12 cellular contexts compared by ENCODE assay signal in genomic region chr11:44597358-44598009, GRCh38. TPM values are rescaled to one million over a fixed set of nuclear protein-coding genes. Genes with fewer than 3 reads are reported as not detected.
DNase-seq lines count a peak whose midpoint lies in the region; ATAC-seq lines count a peak whose summit lies in the region.
"Had no signal": no experiment of that assay in that cellular context is flagged by ENCODE, and none has a peak within 500 bp of the region (broad histone marks: within the 10 kb centered on the region; RNA-seq: fewer than 3 reads in every experiment).

No MANE protein-coding gene starts in this region.

- POLR2A ChIA-PET in activated CD4-positive, alpha-beta T cell treated with anti-CD3 and anti-CD28 coated beads, Interleukin-2, amount 10 ng/mL, durations not matched to agents 7 days and 5 days (lab: Charles Lee), result interaction anchor here (1.2 kb wide), 1 partner anchor 28 kb away, joined by 4 read pairs; no protein-coding TSS in a partner anchor

- H3K4me3 Mint-ChIP-seq in activated CD4-positive, alpha-beta T cell treated with anti-CD3 and anti-CD28 coated beads, Interleukin-2, amount 10 ng/mL, durations not matched to agents 7 days and 5 days, result peak overlapping the region; percentile 52
- H3K4me3 Mint-ChIP-seq in activated T-helper 1 cell treated with anti-CD3 and anti-CD28 coated beads, Interleukin-12 subunit alpha, Interleukin-12 subunit beta, Interleukin-2, Interleukin-4 antibody, amounts not matched to agents 30 ng/mL and 10 ng/mL and 1 ng/mL, durations not matched to agents 14 hours and 24 hours and 36 hours, result peak overlapping the region; percentile 71
- H3K4me3 Mint-ChIP-seq in stimulated activated naive CD8-positive, alpha-beta T cell treated with anti-CD3 and anti-CD28 coated beads, Interleukin-15, amount 100 ng/mL, for 72 hours, result peak overlapping the region; percentile 53 to 76
- H3K4me3 Mint-ChIP-seq: nephron, type B pancreatic cell had no signal

- no peaks in the 10 kb centered on the region for H3K27me3 Mint-ChIP-seq in activated CD4-positive, alpha-beta T cell treated with anti-CD3 and anti-CD28 coated beads, Interleukin-2, amount 10 ng/mL, durations not matched to agents 7 days and 5 days
- H3K27me3 Mint-ChIP-seq in activated T-helper 1 cell treated with anti-CD3 and anti-CD28 coated beads, Interleukin-12 subunit alpha, Interleukin-12 subunit beta, Interleukin-2, Interleukin-4 antibody, amounts not matched to agents 30 ng/mL and 10 ng/mL and 1 ng/mL, durations not matched to agents 14 hours and 24 hours and 36 hours (ENCODE audit: insufficient read depth), result no peaks in the 10 kb centered on the region
- no peaks in the 10 kb centered on the region for H3K27me3 Mint-ChIP-seq in stimulated activated naive CD8-positive, alpha-beta T cell treated with anti-CD3 and anti-CD28 coated beads, Interleukin-15, amount 100 ng/mL, for 72 hours
- H3K27me3 Mint-ChIP-seq: type B pancreatic cell had no signal

- H3K36me3 Mint-ChIP-seq in activated CD4-positive, alpha-beta T cell treated with anti-CD3 and anti-CD28 coated beads, Interleukin-2, amount 10 ng/mL, durations not matched to agents 7 days and 5 days (ENCODE audit: low read depth), result peaks cover 31% of the 10 kb centered on the region
- peaks cover 68% of the 10 kb centered on the region for H3K36me3 Mint-ChIP-seq in activated T-helper 1 cell treated with anti-CD3 and anti-CD28 coated beads, Interleukin-12 subunit alpha, Interleukin-12 subunit beta, Interleukin-2, Interleukin-4 antibody, amounts not matched to agents 30 ng/mL and 10 ng/mL and 1 ng/mL, durations not matched to agents 14 hours and 24 hours and 36 hours (ENCODE audit: low read depth)
- H3K36me3 Mint-ChIP-seq: type B pancreatic cell had no signal

- intact Hi-C loops in activated T-helper 1 cell treated with anti-CD3 and anti-CD28 coated beads, Interleukin-12 subunit alpha, Interleukin-12 subunit beta, Interleukin-2, Interleukin-4 antibody, amounts not matched to agents 30 ng/mL and 10 ng/mL and 1 ng/mL, durations not matched to agents 14 hours and 24 hours and 36 hours (cut with micrococcal nuclease), result loop anchor here (1.0 kb wide), 3 partner anchors 15 to 32 kb away; partner anchors contain the start of gene CD82

- DNase-seq in activated CD4-positive, alpha-beta T cell treated with anti-CD3 and anti-CD28 coated beads, Interleukin-2, amount 10 ng/mL, durations not matched to agents 7 days and 5 days, result no peak
- DNase-seq in activated CD4-positive, alpha-beta T cell treated with anti-CD3 and anti-CD28 coated beads, Interleukin-2, amount 50 U/mL, for 4 hours, result no peak
- DNase-seq in activated T-helper 1 cell treated with anti-CD3 and anti-CD28 coated beads, Interleukin-12 subunit alpha, Interleukin-12 subunit beta, Interleukin-2, Interleukin-4 antibody, amounts not matched to agents 30 ng/mL and 10 ng/mL and 1 ng/mL, durations not matched to agents 14 hours and 24 hours and 36 hours (ENCODE audit: low spot score), result no peak
- no peak for DNase-seq in stimulated activated naive CD8-positive, alpha-beta T cell treated with anti-CD3 and anti-CD28 coated beads, Interleukin-15, amount 100 ng/mL, for 72 hours
- no peak for DNase-seq in SKM-1 treated with dmso at 0.1 percent for 144 hours (lab: John Stamatoyannopoulos, UW; ENCODE audit: unreplicated experiment)
- DNase-seq: erythroblast, WERI-Rb-1 had no signal

- CTCF ChIA-PET in activated CD4-positive, alpha-beta T cell treated with anti-CD3 and anti-CD28 coated beads, Interleukin-2, amount 10 ng/mL, durations not matched to agents 7 days and 5 days (lab: Charles Lee), result interaction anchor here (0.7 to 2.7 kb wide), 9 partner anchors 10 to 63 kb away, joined by 3 to 11 read pairs (median 5); partner anchors contain the start of gene CD82

- peak overlapping the region; percentile 96 for H3K27ac Mint-ChIP-seq in activated CD4-positive, alpha-beta T cell treated with anti-CD3 and anti-CD28 coated beads, Interleukin-2, amount 10 ng/mL, durations not matched to agents 7 days and 5 days
- peak overlapping the region; percentile 96 for H3K27ac Mint-ChIP-seq in activated T-helper 1 cell treated with anti-CD3 and anti-CD28 coated beads, Interleukin-12 subunit alpha, Interleukin-12 subunit beta, Interleukin-2, Interleukin-4 antibody, amounts not matched to agents 30 ng/mL and 10 ng/mL and 1 ng/mL, durations not matched to agents 14 hours and 24 hours and 36 hours
- peak overlapping the region in 1 of 2 donors; percentile 50 for H3K27ac Mint-ChIP-seq in stimulated activated naive CD8-positive, alpha-beta T cell treated with anti-CD3 and anti-CD28 coated beads, Interleukin-15, amount 100 ng/mL, for 72 hours
- H3K27ac Mint-ChIP-seq: type B pancreatic cell had no signal

- ATAC-seq in HG02763 (IDR thresholded peaks at IDR 0.05; ENCODE audit: unreplicated experiment), result peak; percentile 2
- ATAC-seq in stimulated activated naive CD8-positive, alpha-beta T cell treated with anti-CD3 and anti-CD28 coated beads, Interleukin-15, amount 100 ng/mL, for 72 hours, result peak; percentile 21
- ATAC-seq in HG03521 (IDR thresholded peaks at IDR 0.05; ENCODE audit: unreplicated experiment), result no peak
- ATAC-seq in HG03342 (IDR thresholded peaks at IDR 0.05; ENCODE audit: unreplicated experiment), result no peak

- H3K4me1 Mint-ChIP-seq in activated CD4-positive, alpha-beta T cell treated with anti-CD3 and anti-CD28 coated beads, Interleukin-2, amount 10 ng/mL, durations not matched to agents 7 days and 5 days, result peaks cover 67% of the 10 kb centered on the region
- H3K4me1 Mint-ChIP-seq in activated T-helper 1 cell treated with anti-CD3 and anti-CD28 coated beads, Interleukin-12 subunit alpha, Interleukin-12 subunit beta, Interleukin-2, Interleukin-4 antibody, amounts not matched to agents 30 ng/mL and 10 ng/mL and 1 ng/mL, durations not matched to agents 14 hours and 24 hours and 36 hours (ENCODE audit: low read depth), result peaks cover 92% of the 10 kb centered on the region
- peaks cover 99% of the 10 kb centered on the region for H3K4me1 Mint-ChIP-seq in stimulated activated naive CD8-positive, alpha-beta T cell treated with anti-CD3 and anti-CD28 coated beads, Interleukin-15, amount 100 ng/mL, for 72 hours

- no peaks in the 10 kb centered on the region for H3K9me3 Mint-ChIP-seq in activated CD4-positive, alpha-beta T cell treated with anti-CD3 and anti-CD28 coated beads, Interleukin-2, amount 10 ng/mL, durations not matched to agents 7 days and 5 days
- no peaks in the 10 kb centered on the region for H3K9me3 Mint-ChIP-seq in activated T-helper 1 cell treated with anti-CD3 and anti-CD28 coated beads, Interleukin-12 subunit alpha, Interleukin-12 subunit beta, Interleukin-2, Interleukin-4 antibody, amounts not matched to agents 30 ng/mL and 10 ng/mL and 1 ng/mL, durations not matched to agents 14 hours and 24 hours and 36 hours
- H3K9me3 Mint-ChIP-seq in stimulated activated naive CD8-positive, alpha-beta T cell treated with anti-CD3 and anti-CD28 coated beads, Interleukin-15, amount 100 ng/mL, for 72 hours, result no peaks in the 10 kb centered on the region
- H3K9me3 Mint-ChIP-seq: nephron, type B pancreatic cell had no signal

RNA-seq across cellular contexts. Expression of gene CD82, which starts 32.0 kb away (rescaled TPM):
- total RNA-seq in activated CD4-positive, alpha-beta T cell treated with anti-CD3 and anti-CD28 coated beads, Interleukin-2, amount 10 ng/mL, durations not matched to agents 7 days and 5 days, result 100 to 1,000 TPM; 126 to 128 TPM
- total RNA-seq in activated T-helper 1 cell treated with anti-CD3 and anti-CD28 coated beads, Interleukin-12 subunit alpha, Interleukin-12 subunit beta, Interleukin-2, Interleukin-4 antibody, amounts not matched to agents 30 ng/mL and 10 ng/mL and 1 ng/mL, durations not matched to agents 14 hours and 24 hours and 36 hours, result 499 and 500 TPM in 2 replicates

Comparison
In these comparisons a context has a peak if more than half of its experiments do, and no peak if none do; other contexts are left out.
1. ATAC-seq: peak in HG02763 (single experiment) and stimulated activated naive CD8-positive, alpha-beta T cell treated with anti-CD3 and anti-CD28 coated beads, Interleukin-15, amount 100 ng/mL, for 72 hours (single experiment); none in HG03521 (single experiment) and HG03342 (single experiment).
2. Peak in every context shown above with its lines, with median percentiles within 50 percentile points of each other: H3K4me3 Mint-ChIP-seq.